ENCODE assay signal across 20 cellular contexts in the genomic region with DNA sequence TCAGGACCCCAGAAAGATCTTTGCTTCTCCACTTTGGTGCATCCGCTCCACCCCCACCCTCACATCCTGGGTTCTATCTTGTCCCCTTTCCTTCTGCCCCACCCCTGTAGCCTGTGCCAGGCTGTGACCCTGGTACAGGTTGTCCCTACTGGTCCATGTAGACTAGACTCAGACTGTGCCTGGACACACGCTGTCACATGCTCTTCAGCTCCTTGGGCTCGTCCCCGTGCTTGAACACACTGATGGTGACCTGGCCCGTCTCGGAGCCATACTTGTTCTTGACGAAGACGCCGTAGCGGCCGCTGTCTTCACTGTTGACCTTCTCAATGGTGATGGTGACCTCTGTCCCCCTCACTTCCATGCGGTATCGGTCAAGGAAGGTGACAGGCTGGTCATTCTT. TPM values are rescaled to one million over a fixed set of nuclear protein-coding genes. Genes with fewer than 3 reads are reported as not detected.
DNase-seq lines count a peak whose midpoint lies in the region; ATAC-seq, FAIRE-seq and TF ChIP-seq lines count a peak whose summit lies in the region.
"Had no signal": no experiment of that assay in that cellular context is flagged by ENCODE, and none has a peak within 500 bp of the region (broad histone marks: within the 10 kb centered on the region; RNA-seq: fewer than 3 reads in every experiment).

No MANE protein-coding gene starts in this region.

- H3K4me3 ChIP-seq in H1 (ENCODE audit: extremely low read depth in 1 of 4, insufficient read depth in 2 of 4, low read depth in 3 of 4, low read length in 4 of 4) (no peak overlapping the region), spleen (no peak overlapping the region), stomach (no peak overlapping the region)
- H3K4me3 ChIP-seq: BLaER1, GM23338, HAP-1 had no signal

- no peak for TF ChIP-seq CTCF in H1 (IDR thresholded peaks at IDR 0.05; ENCODE audit: control extremely low read depth in 1 of 3, insufficient read depth in 1 of 3, low read depth in 1 of 3, low read length in 3 of 3)
- TF ChIP-seq CTCF in spleen (IDR thresholded peaks at IDR 0.05 in 8 of 11, conservative IDR thresholded peaks at IDR 0.05 in 3 of 11): no peak
- no peak for TF ChIP-seq CTCF in omental fat pad (IDR thresholded peaks at IDR 0.05)
- TF ChIP-seq CTCF in stomach (IDR thresholded peaks at IDR 0.05): no peak

- no peak for TF ChIP-seq POLR2A in H1 (IDR thresholded peaks at IDR 0.05; ENCODE audit: control extremely low read depth in 1 of 2, low read depth in 2 of 2, low read length in 2 of 2)
- no peak for TF ChIP-seq POLR2A in spleen (IDR thresholded peaks at IDR 0.05)
- TF ChIP-seq POLR2A in stomach (IDR thresholded peaks at IDR 0.05): no peak

- no peak overlapping the region for H3K56ac ChIP-seq in H1 (replicated peaks; ENCODE audit: insufficient read length, low read depth, low read length)

- POLR2A ChIA-PET in H1 (lab: Charles Lee; ENCODE audit: partially characterized antibody): interaction anchor here (1.4 kb wide), 1 partner anchor 77 kb away, joined by 3 read pairs; the partner anchor contains the start of gene SRSF10

- H3K4me3 Mint-ChIP-seq in activated naive CD8-positive, alpha-beta T cell treated with anti-CD3 and anti-CD28 coated beads, Interleukin-2, amount 50 U/mL, for 24 hours: no peak overlapping the region
- no peak overlapping the region for H3K4me3 Mint-ChIP-seq in activated naive CD8-positive, alpha-beta T cell treated with anti-CD3 and anti-CD28 coated beads for 36 hours
- H3K4me3 Mint-ChIP-seq: CD14-positive monocyte; CD4-positive, alpha-beta memory T cell; GM23338 had no signal

- TF ChIP-seq EP300 in H1 (IDR thresholded peaks at IDR 0.05; ENCODE audit: borderline replicate concordance in 1 of 2, low read depth in 2 of 2, low read length in 2 of 2) (no peak), stomach (IDR thresholded peaks at IDR 0.05) (no peak)

- CTCF ChIA-PET in H1 (lab: Charles Lee; ENCODE audit: partially characterized antibody): interaction anchor here (1.2 kb wide), 1 partner anchor 14 kb away, joined by 3 read pairs; no protein-coding TSS in a partner anchor

- no peak overlapping the region for H3K4ac ChIP-seq in H1 (replicated peaks; ENCODE audit: insufficient read length, low read depth, low read length)

- H3K9me3 Mint-ChIP-seq in activated naive CD8-positive, alpha-beta T cell treated with anti-CD3 and anti-CD28 coated beads, Interleukin-2, amount 50 U/mL, for 24 hours: no peaks in the 10 kb centered on the region
- no peaks in the 10 kb centered on the region for H3K9me3 Mint-ChIP-seq in activated naive CD8-positive, alpha-beta T cell treated with anti-CD3 and anti-CD28 coated beads for 36 hours

- H2BK120ac ChIP-seq in H1 (replicated peaks; ENCODE audit: low read depth, low read length): no peak overlapping the region

- H3K27ac ChIP-seq in H1 (ENCODE audit: low read depth, low read length) (no peak overlapping the region), spleen (no peak overlapping the region), stomach (no peak overlapping the region)
- H3K27ac ChIP-seq: BLaER1 had no signal

- H3K23ac ChIP-seq in H1 (ENCODE audit: insufficient read length): no peak overlapping the region

- peak overlapping the region; percentile 32 for H3K27ac Mint-ChIP-seq in activated naive CD8-positive, alpha-beta T cell treated with anti-CD3 and anti-CD28 coated beads, Interleukin-2, amount 50 U/mL, for 24 hours
- H3K27ac Mint-ChIP-seq in activated naive CD8-positive, alpha-beta T cell treated with anti-CD3 and anti-CD28 coated beads for 36 hours: no peak overlapping the region
- H3K27ac Mint-ChIP-seq: CD14-positive monocyte, GM23338 had no signal

- no peak overlapping the region for H4K5ac ChIP-seq in H1 (ENCODE audit: insufficient read length, low read depth, low read length)

- no peak overlapping the region for H2BK20ac ChIP-seq in H1 (ENCODE audit: low read length)

- H3K36me3 Mint-ChIP-seq in activated naive CD8-positive, alpha-beta T cell treated with anti-CD3 and anti-CD28 coated beads, Interleukin-2, amount 50 U/mL, for 24 hours (ENCODE audit: low read depth): no peaks in the 10 kb centered on the region
- H3K36me3 Mint-ChIP-seq in activated naive CD8-positive, alpha-beta T cell treated with anti-CD3 and anti-CD28 coated beads for 36 hours: no peaks in the 10 kb centered on the region
- H3K36me3 Mint-ChIP-seq: CD14-positive monocyte; CD4-positive, alpha-beta memory T cell had no signal

- no peak overlapping the region; the same call in 1 of the 2 replicates for H4K8ac ChIP-seq in H1 (ENCODE audit: extremely low read depth, insufficient read depth, low read length)

- H3K9me3 ChIP-seq in H1 (ENCODE audit: insufficient read depth in 2 of 2, low read depth in 1 of 2, low read length in 1 of 2) (0 out of 4 replicates have a peak, but pooled peaks cover 0 to under 1% of the 10 kb centered on the region in 2 experiments), spleen (peaks cover 0 to 4% (median 1%) of the 10 kb centered on the region in 8 donors), stomach (peaks cover 0 to 5% (median under 1%) of the 10 kb centered on the region in 4 donors)
- H3K9me3 ChIP-seq: HAP-1 had no signal

- WGBS in H1 (ENCODE audit: extremely low coverage in 1 of 2, insufficient coverage in 1 of 2, insufficient read length in 1 of 2, insufficient replicate concordance in 2 of 2, low coverage in 1 of 2, low lambda C conversion rate in 2 of 2, missing lambda C conversion rate in 1 of 2), 2 experiments: 88% methylated on average over 13 of the region's 13 CpGs; no CpG with 5 or more reads in 1 of the 2 experiments
- 89 to 97% (median 93%) methylated on average over 13 of the region's 13 CpGs for WGBS in spleen, 5 donors
- 93 to 97% (median 94%) methylated on average over 13 of the region's 13 CpGs for WGBS in stomach, 5 donors

- no peak overlapping the region for H3K9ac ChIP-seq in H1 (replicated peaks in 1 of 4; ENCODE audit: extremely low read depth in 1 of 4, low read depth in 3 of 4, low read length in 3 of 4)
- H3K9ac ChIP-seq: BLaER1 had no signal

- H3K36me3 ChIP-seq in H1 (ENCODE audit: control insufficient read depth in 2 of 4, insufficient read depth in 4 of 4, low read length in 3 of 4) (no peaks in the 10 kb centered on the region), spleen (no peaks in the 10 kb centered on the region), stomach (no peaks in the 10 kb centered on the region)
- H3K36me3 ChIP-seq: BLaER1, HAP-1 had no signal

- H3K4me1 Mint-ChIP-seq in activated naive CD8-positive, alpha-beta T cell treated with anti-CD3 and anti-CD28 coated beads, Interleukin-2, amount 50 U/mL, for 24 hours: no peaks in the 10 kb centered on the region
- no peaks in the 10 kb centered on the region for H3K4me1 Mint-ChIP-seq in activated naive CD8-positive, alpha-beta T cell treated with anti-CD3 and anti-CD28 coated beads for 36 hours
- H3K4me1 Mint-ChIP-seq: CD4-positive, alpha-beta memory T cell; GM23338 had no signal

- H3K18ac ChIP-seq in H1 (ENCODE audit: extremely low read depth, low read length): no peak overlapping the region

- no peak for FAIRE-seq in H1 (lab: Jason Lieb, UNC)
- FAIRE-seq: GM12892, HepG2 had no signal

- H2AFZ ChIP-seq in H1 (ENCODE audit: low read length): no peak overlapping the region
- H2AFZ ChIP-seq: GM23338 had no signal

- no peaks in the 10 kb centered on the region for H3K79me2 ChIP-seq in H1 (ENCODE audit: control insufficient read depth in 1 of 2, insufficient read depth in 2 of 2, low read length in 2 of 2)

- H3K4me1 ChIP-seq in H1 (replicated peaks in 1 of 4; ENCODE audit: control insufficient read depth in 3 of 4, insufficient read depth in 4 of 4, low read length in 3 of 4): no peaks in the 10 kb centered on the region
- H3K4me1 ChIP-seq in spleen: peaks cover 0 to 1% (median 0%) of the 10 kb centered on the region in 6 donors
- H3K4me1 ChIP-seq in stomach: peaks cover 0 to 1% (median 0%) of the 10 kb centered on the region in 4 donors
- H3K4me1 ChIP-seq: BLaER1, HAP-1 had no signal

- TF ChIP-seq RAD21 in H1 (IDR thresholded peaks at IDR 0.05 in 1 of 2, conservative IDR thresholded peaks at IDR 0.05 in 1 of 2; ENCODE audit: low read depth in 2 of 2, low read length in 2 of 2): no peak

- H3K27me3 ChIP-seq in H1 (replicated peaks in 1 of 4; ENCODE audit: control insufficient read depth in 3 of 4, extremely low read depth in 1 of 4, insufficient read depth in 3 of 4, low read length in 3 of 4): no peaks in the 10 kb centered on the region
- no peaks in the 10 kb centered on the region for H3K27me3 ChIP-seq in spleen (replicated peaks in 1 of 7)
- H3K27me3 ChIP-seq in stomach: no peaks in the 10 kb centered on the region
- H3K27me3 ChIP-seq: BLaER1 had no signal

- DNase-seq in activated naive CD8-positive, alpha-beta T cell treated with anti-CD3 and anti-CD28 coated beads, Interleukin-2, amount 50 U/mL, for 24 hours: no peak
- DNase-seq in activated naive CD8-positive, alpha-beta T cell treated with anti-CD3 and anti-CD28 coated beads for 36 hours: no peak
- DNase-seq in H1 (ENCODE audit: low read depth in 1 of 2, low spot score in 2 of 2): no peak
- DNase-seq in spleen: peak; percentile 63
- no peak for DNase-seq in omental fat pad (ENCODE audit: low spot score)
- no peak for DNase-seq in activated CD4-positive, alpha-beta T cell treated with anti-CD3 and anti-CD28 coated beads, Interleukin-2, amount 50 U/mL, for 4 hours
- DNase-seq in stomach: no peak
- DNase-seq: 8988T; CD4-positive, alpha-beta memory T cell; DMS153; DMS79; GDM1 had no signal

- no peak overlapping the region for H2BK5ac ChIP-seq in H1 (ENCODE audit: low read depth, low read length)

- intact Hi-C loops in spleen (cut with DNase I; ENCODE audit: low total_unique reads) (no loop called here), stomach (cut with DNase I; ENCODE audit: low total_unique reads) (no loop called here)

- no peaks in the 10 kb centered on the region for H3K23me2 ChIP-seq in H1 (ENCODE audit: low read depth, low read length)

- H2BK12ac ChIP-seq in H1 (ENCODE audit: low read depth, low read length): no peak overlapping the region

- H3K79me1 ChIP-seq in H1 (ENCODE audit: low read depth, low read length): no peaks in the 10 kb centered on the region

- H4K91ac ChIP-seq in H1 (replicated peaks; ENCODE audit: insufficient read length, low read length): no peak overlapping the region

- no peaks in the 10 kb centered on the region for H3K27me3 Mint-ChIP-seq in activated naive CD8-positive, alpha-beta T cell treated with anti-CD3 and anti-CD28 coated beads, Interleukin-2, amount 50 U/mL, for 24 hours
- H3K27me3 Mint-ChIP-seq in activated naive CD8-positive, alpha-beta T cell treated with anti-CD3 and anti-CD28 coated beads for 36 hours: no peaks in the 10 kb centered on the region

- no peaks in the 10 kb centered on the region for H4K20me1 ChIP-seq in H1 (replicated peaks in 1 of 2; ENCODE audit: control insufficient read depth in 1 of 2, insufficient read depth in 2 of 2, low read length in 2 of 2)
- H4K20me1 ChIP-seq: BLaER1 had no signal

- ATAC-seq in activated naive CD8-positive, alpha-beta T cell treated with anti-CD3 and anti-CD28 coated beads, Interleukin-2, amount 50 U/mL, for 24 hours: no peak
- ATAC-seq in omental fat pad (ENCODE audit: low FRiP score): no peak
- ATAC-seq: GM23338, HepG2 had no signal

- peak overlapping the region; percentile 85; the same call in 1 of the 2 replicates for H2AK5ac ChIP-seq in H1 (ENCODE audit: low read depth, low read length)

- H3K14ac ChIP-seq in H1 (ENCODE audit: insufficient read length): no peak overlapping the region

- no peak overlapping the region for H3K4me2 ChIP-seq in H1 (ENCODE audit: insufficient read depth in 1 of 2, low read depth in 2 of 2, low read length in 2 of 2)
- H3K4me2 ChIP-seq: BLaER1, GM23338 had no signal

- 0 out of 2 replicates have a peak overlapping the region, but pooled peaks have one; percentile 12 for H2BK15ac ChIP-seq in H1 (ENCODE audit: low read length)

RNA-seq across cellular contexts. Expression of gene MYOM3, which starts 54.8 kb away (rescaled TPM):
- total RNA-seq in activated naive CD8-positive, alpha-beta T cell treated with anti-CD3 and anti-CD28 coated beads for 36 hours: not detected
- total RNA-seq in H1 (2021; fragmentation: NEBNext Ultra II Directional; extraction: Animal tissue kit (Norgen Biotek cat#: 25700)): 0.09 and 0.36 TPM in 2 replicates
- polyA plus RNA-seq in H1 (2011; rRNA removed) (0.05 and 0.08 TPM in 2 replicates), spleen (under 1 TPM; 0.02 to 0.06 (median 0.06) TPM), stomach (under 1 TPM; 0.12 to 0.18 (median 0.15) TPM)
- 0.04 TPM for polyA plus RNA-seq in H1 (2011; cell fraction: cytosol; rRNA removed)
- 0.04 TPM for polyA plus RNA-seq in H1 (2011; cell fraction: nucleus; rRNA removed)
- polyA plus RNA-seq in H1 (2012, experiment 1 of 2): 0.09 to 0.28 TPM (median 0.14 TPM) in 4 replicates
- polyA plus RNA-seq in H1 (2012, experiment 2 of 2): 0.04 TPM
- 0.06 TPM for polyA plus RNA-seq in H1 (2013, experiment 1 of 2)
- polyA plus RNA-seq in H1 (2013, experiment 2 of 2): 0.06 TPM
- 0.12 and 0.19 TPM in 2 replicates for polyA minus RNA-seq in H1 (2011; rRNA and poly(A)+ RNA removed)
- polyA minus RNA-seq in H1 (2011; cell fraction: cytosol; rRNA and poly(A)+ RNA removed): not detected
- polyA minus RNA-seq in H1 (2011; cell fraction: nucleus; rRNA and poly(A)+ RNA removed): 0.20 TPM
- total RNA-seq in spleen (not detected), omental fat pad (under 1 TPM; 0.13 to 0.79 (median 0.32) TPM), stomach (1 to 10 TPM in 2 of 5 donors, under 1 TPM in 2, not detected in 1; 0.14 to 1.8 (median 1.1) TPM)
- total RNA-seq: A673; CD4-positive, alpha-beta memory T cell; GM23338 had no signal
- polyA plus RNA-seq: AG04450; CD14-positive monocyte; CD4-positive, alpha-beta memory T cell; GM23338 had no signal
